Comparison of ENCODE assay signal across 8 cellular contexts in genomic region chr5:145946112-145946861, GRCh38. TPM values are rescaled to one million over a fixed set of nuclear protein-coding genes. Genes with fewer than 3 reads are reported as not detected.
DNase-seq lines count a peak whose midpoint lies in the region; ATAC-seq and TF ChIP-seq lines count a peak whose summit lies in the region.

No MANE protein-coding gene starts in this region.

- no CpG with 5 or more reads among the region's 4 CpGs for WGBS in mesendoderm (ENCODE audit: extremely low coverage, insufficient coverage, low lambda C conversion rate)

- TF ChIP-seq CTCF in HL-60 (IDR thresholded peaks at IDR 0.05; ENCODE audit: insufficient read depth, low read length), result no peak

- no peak overlapping the region for H4K5ac ChIP-seq in mesendoderm (ENCODE audit: low read length)

- no peaks in the 10 kb centered on the region for H3K36me3 ChIP-seq in mesendoderm (ENCODE audit: control insufficient read depth, insufficient read depth, low read length)

- no peaks in the 10 kb centered on the region for H3K79me1 ChIP-seq in mesendoderm (ENCODE audit: low read length)

- H3K27ac ChIP-seq in HL-60 (replicated peaks), result no peak overlapping the region
- H3K27ac ChIP-seq in mesendoderm (ENCODE audit: low read depth, low read length), result no peak overlapping the region

- no peak overlapping the region for H4K8ac ChIP-seq in mesendoderm (ENCODE audit: low read depth, low read length)

- no peak overlapping the region for H3K9ac ChIP-seq in mesendoderm (ENCODE audit: low read length)

- H3K4me1 ChIP-seq in mesendoderm (ENCODE audit: control insufficient read depth, low read depth, low read length), result peaks cover 3% of the 10 kb centered on the region

- no peak overlapping the region for H3K4me3 ChIP-seq in HL-60 (replicated peaks; ENCODE audit: insufficient read depth, low read length)
- no peak overlapping the region for H3K4me3 ChIP-seq in mesendoderm (ENCODE audit: low read length)

- H3K56ac ChIP-seq in mesendoderm (ENCODE audit: low read length), result no peak overlapping the region

- H3K4me2 ChIP-seq in mesendoderm (ENCODE audit: low read length), result no peak overlapping the region

- H3K18ac ChIP-seq in mesendoderm (ENCODE audit: low read length), result peak overlapping the region; percentile 16

- no peak overlapping the region for H3K23ac ChIP-seq in mesendoderm (ENCODE audit: low read length)

- no peak overlapping the region for H2BK15ac ChIP-seq in mesendoderm (replicated peaks; ENCODE audit: low read depth)

- no peak overlapping the region for H3K4ac ChIP-seq in mesendoderm (ENCODE audit: low read depth, low read length)

- no peak overlapping the region for H2BK120ac ChIP-seq in mesendoderm (ENCODE audit: low read depth, low read length)

- no peak overlapping the region for H2AK5ac ChIP-seq in mesendoderm (ENCODE audit: low read length)

- no peaks in the 10 kb centered on the region for H3K79me2 ChIP-seq in mesendoderm (ENCODE audit: control insufficient read depth, insufficient read depth, low read length)

- peak; percentile 79 for ATAC-seq in GM21526 (IDR thresholded peaks at IDR 0.05; ENCODE audit: low FRiP score, unreplicated experiment)

- H2BK5ac ChIP-seq in mesendoderm (ENCODE audit: low read length), result no peak overlapping the region

- H3K27me3 ChIP-seq in HL-60 (ENCODE audit: insufficient read depth, poor library complexity, severe bottlenecking) (no peaks in the 10 kb centered on the region), mesendoderm (ENCODE audit: insufficient read depth, low read length, poor library complexity) (no peaks in the 10 kb centered on the region)

- DNase-seq in Daoy (ENCODE audit: low read depth), result peak; percentile 91
- DNase-seq in HL-60 (ENCODE audit: low read depth in 1 of 2, low spot score in 1 of 2), result peak; percentile 24 to 41
- peak; percentile 39 for DNase-seq in amniotic stem cell (lab: John Stamatoyannopoulos, UW)
- DNase-seq in mesendoderm, result peak; percentile 69
- no peak for DNase-seq in ureter (ENCODE audit: low spot score)
- no peak for DNase-seq in iPS-NIHi7 (ENCODE audit: extremely low spot score)
- DNase-seq in NCI-H82 treated with DMSO at 0.1 percent for 48 hours (lab: John Stamatoyannopoulos, UW; ENCODE audit: unreplicated experiment), result no peak

RNA-seq across cellular contexts. Expression of gene SH3RF2, which starts 9.9 kb away (rescaled TPM):
- 11.6 and 11.9 TPM in 2 replicates for total RNA-seq in Daoy (2014; rRNA removed; shearing (Covaris generic))
- 3.0 TPM for polyA plus RNA-seq in mesendoderm (2013, experiment 1 of 2)
- 3.5 TPM for polyA plus RNA-seq in mesendoderm (2013, experiment 2 of 2)
- total RNA-seq in ureter, result 9.5 TPM

Comparison
In these comparisons a context has a peak if more than half of its experiments do, and no peak if none do; other contexts are left out.
1. DNase-seq: peak in Daoy (single experiment), HL-60 (2 of 2), amniotic stem cell (single experiment) and mesendoderm (single experiment); none in ureter (single experiment), iPS-NIHi7 (single experiment) and NCI-H82 treated with DMSO at 0.1 percent for 48 hours (single experiment).